Comparison of ENCODE assay signal across 8 cellular contexts in genomic region chr9:122464633-122465567, GRCh38. TPM values are rescaled to one million over a fixed set of nuclear protein-coding genes. Genes with fewer than 3 reads are reported as not detected.
DNase-seq lines count a peak whose midpoint lies in the region; ATAC-seq, FAIRE-seq and TF ChIP-seq lines count a peak whose summit lies in the region.

No MANE protein-coding gene starts in this region.

- peak; percentile 77 for TF ChIP-seq CTCF in D721Med (IDR thresholded peaks at IDR 0.05; ENCODE audit: insufficient read depth, missing control alignments)
- peak; percentile 97 for TF ChIP-seq CTCF in KMS-11 (conservative IDR thresholded peaks at IDR 0.05; ENCODE audit: low read depth, low read length)
- TF ChIP-seq CTCF in Panc1 (IDR thresholded peaks at IDR 0.05): peak; percentile 80
- peak; percentile 80 to 83 for TF ChIP-seq CTCF in fibroblast of lung (conservative IDR thresholded peaks at IDR 0.05 in 1 of 2, IDR thresholded peaks at IDR 0.05 in 1 of 2; ENCODE audit: low read depth in 1 of 2, low read length in 2 of 2)
- peak; percentile 74 for TF ChIP-seq CTCF in nephron progenitor cell (IDR thresholded peaks at IDR 0.05)

- H2AFZ ChIP-seq in KMS-11 (ENCODE audit: low read depth): peak overlapping the region; percentile 92
- H2AFZ ChIP-seq in fibroblast of lung (ENCODE audit: low read length): peak overlapping the region; percentile 61

- peaks cover 11% of the 10 kb centered on the region for H3K4me1 ChIP-seq in KMS-11 (ENCODE audit: low read depth, poor library complexity, severe bottlenecking)
- H3K4me1 ChIP-seq in Panc1 (ENCODE audit: control insufficient read depth, insufficient read depth, low read length): no peaks in the 10 kb centered on the region
- peaks cover 3% of the 10 kb centered on the region for H3K4me1 ChIP-seq in fibroblast of lung (ENCODE audit: control insufficient read depth, extremely low read depth, insufficient read depth, low read length)

- in situ Hi-C loops in Panc1 (cut with HindIII; ENCODE audit: low pct_unique_long_range_greater_than_20kb, low sequenced_read_pairs): no loop called here

- intact Hi-C loops in Panc1 (cut with micrococcal nuclease; ENCODE audit: unreplicated experiment): loop anchor here (1.0 kb wide), 1 partner anchor 345 kb away; no protein-coding TSS in a partner anchor

- H3K4me3 ChIP-seq in KMS-11 (IDR thresholded peaks at IDR 0.05; ENCODE audit: insufficient read depth, low read depth, low read length) (no peak overlapping the region), Panc1 (ENCODE audit: low read depth in 2 of 2, low read length in 2 of 2) (peak overlapping the region; percentile 40 to 65), fibroblast of lung (replicated peaks in 1 of 4; ENCODE audit: control extremely low read depth in 1 of 4, insufficient read depth in 1 of 4, low read depth in 3 of 4, low read length in 4 of 4) (peak overlapping the region; percentile 35 to 73 (median 46))

- no peaks in the 10 kb centered on the region for H3K27me3 ChIP-seq in KMS-11 (ENCODE audit: insufficient read depth, low read depth)
- no peaks in the 10 kb centered on the region; the same call in 1 of the 2 replicates for H3K27me3 ChIP-seq in Panc1 (ENCODE audit: control insufficient read depth, insufficient read depth, low read length)
- no peaks in the 10 kb centered on the region for H3K27me3 ChIP-seq in fibroblast of lung (ENCODE audit: control insufficient read depth, insufficient read depth, low read length)

- no peaks in the 10 kb centered on the region for H4K20me1 ChIP-seq in KMS-11 (ENCODE audit: insufficient read depth)
- H4K20me1 ChIP-seq in fibroblast of lung (ENCODE audit: control insufficient read depth, extremely low read depth, insufficient read depth, low read length): no peaks in the 10 kb centered on the region

- H3K4me1 Mint-ChIP-seq in activated T-cell treated with anti-CD3 and anti-CD28 coated beads, Interleukin-2, amount 50 U/mL, for 4 hours (ENCODE audit: low read depth): peaks cover 8% of the 10 kb centered on the region
- no peaks in the 10 kb centered on the region for H3K4me1 Mint-ChIP-seq in nephron progenitor cell

- ATAC-seq in GM21528 (IDR thresholded peaks at IDR 0.05; ENCODE audit: low FRiP score, unreplicated experiment) (peak; percentile 84), Panc1 (peak; percentile 90)
- peak; percentile 77 to 78 for ATAC-seq in activated T-cell treated with anti-CD3 and anti-CD28 coated beads, Interleukin-2, amount 50 U/mL, for 4 hours
- ATAC-seq in stimulated activated naive CD8-positive, alpha-beta T cell treated with anti-CD3 and anti-CD28 coated beads, Interleukin-15, Interleukin-2, amounts not matched to agents 100 U/mL and 50 U/mL, for 24 hours: peak; percentile 65

- peak overlapping the region; percentile 80 for H3K4me3 Mint-ChIP-seq in activated T-cell treated with anti-CD3 and anti-CD28 coated beads, Interleukin-2, amount 50 U/mL, for 4 hours
- no peak overlapping the region for H3K4me3 Mint-ChIP-seq in nephron progenitor cell

- DNase-seq in D721Med (ENCODE audit: insufficient read length, low spot score) (peak; percentile 38), Panc1 (ENCODE audit: low read depth, low spot score) (no peak), fibroblast of lung (ENCODE audit: low read depth in 2 of 2) (peak; percentile 81 to 92), nephron progenitor cell (peak; percentile 54)
- DNase-seq in activated T-cell treated with anti-CD3 and anti-CD28 coated beads, Interleukin-2, amount 50 U/mL, for 4 hours: peak; percentile 52
- peak; percentile 63 for DNase-seq in stimulated activated naive CD8-positive, alpha-beta T cell treated with anti-CD3 and anti-CD28 coated beads, Interleukin-15, Interleukin-2, amounts not matched to agents 100 U/mL and 50 U/mL, for 24 hours

- H3K36me3 Mint-ChIP-seq in activated T-cell treated with anti-CD3 and anti-CD28 coated beads, Interleukin-2, amount 50 U/mL, for 4 hours (ENCODE audit: insufficient read depth): no peaks in the 10 kb centered on the region
- no peaks in the 10 kb centered on the region for H3K36me3 Mint-ChIP-seq in nephron progenitor cell (ENCODE audit: low read depth)

- BruUV-seq in Panc1 (replicated peaks; lab: Mats Ljungman, UMichigan): no TSS peak

- H3K4me2 ChIP-seq in KMS-11 (peak overlapping the region; percentile 89), fibroblast of lung (ENCODE audit: extremely low read depth, insufficient read depth, low read length) (peak overlapping the region; percentile 55)

- POLR2A ChIA-PET in Panc1 (lab: Charles Lee): no interaction called here

- no peaks in the 10 kb centered on the region for H3K79me2 ChIP-seq in KMS-11 (ENCODE audit: insufficient read depth, low read depth)
- H3K79me2 ChIP-seq in fibroblast of lung (ENCODE audit: control insufficient read depth, insufficient read depth, low read length): no peaks in the 10 kb centered on the region

- H3K27ac ChIP-seq in KMS-11 (peak overlapping the region; percentile 70), Panc1 (ENCODE audit: low read length) (no peak overlapping the region; the same call in 1 of the 2 replicates), fibroblast of lung (ENCODE audit: insufficient read depth, low read length) (no peak overlapping the region)

- H3K36me3 ChIP-seq in KMS-11 (ENCODE audit: insufficient read depth) (no peaks in the 10 kb centered on the region), Panc1 (ENCODE audit: control insufficient read depth, insufficient read depth, low read length) (no peaks in the 10 kb centered on the region), fibroblast of lung (ENCODE audit: control insufficient read depth, insufficient read depth, low read length) (no peaks in the 10 kb centered on the region)

- no peak for FAIRE-seq in D721Med (lab: Jason Lieb, UNC)

- CTCF ChIA-PET in Panc1 (lab: Charles Lee): interaction anchor here (1.5 kb wide), 1 partner anchor 11 kb away, joined by 5 read pairs; no protein-coding TSS in a partner anchor

- no peak overlapping the region for H3K27ac Mint-ChIP-seq in nephron progenitor cell

- H3K27me3 Mint-ChIP-seq in activated T-cell treated with anti-CD3 and anti-CD28 coated beads, Interleukin-2, amount 50 U/mL, for 4 hours (ENCODE audit: low read depth): peaks cover 21% of the 10 kb centered on the region
- H3K27me3 Mint-ChIP-seq in nephron progenitor cell (ENCODE audit: low read depth, poor library complexity): peaks cover 50% of the 10 kb centered on the region

- no peaks in the 10 kb centered on the region for H3K9me3 ChIP-seq in Panc1 (ENCODE audit: control insufficient read depth, insufficient read depth, low read depth, low read length)
- no peaks in the 10 kb centered on the region for H3K9me3 ChIP-seq in fibroblast of lung (ENCODE audit: control insufficient read depth, insufficient read depth, low read depth, low read length)

- H3K9ac ChIP-seq in KMS-11: peak overlapping the region; percentile 59; the same call in 1 of the 2 replicates
- H3K9ac ChIP-seq in fibroblast of lung (ENCODE audit: insufficient read depth, low read length): no peak overlapping the region

- no peaks in the 10 kb centered on the region for H3K9me3 Mint-ChIP-seq in activated T-cell treated with anti-CD3 and anti-CD28 coated beads, Interleukin-2, amount 50 U/mL, for 4 hours
- peaks cover 19% of the 10 kb centered on the region for H3K9me3 Mint-ChIP-seq in nephron progenitor cell

RNA-seq across cellular contexts. Expression of gene OR1J1, which starts 12.8 kb away (rescaled TPM):
- total RNA-seq in Panc1 (2021; ENCODE audit: unreplicated experiment): not detected
- not detected for polyA plus RNA-seq in Panc1 (2012; ENCODE audit: insufficient read length)
- total RNA-seq in activated T-cell treated with anti-CD3 and anti-CD28 coated beads, Interleukin-2, amount 50 U/mL, for 4 hours: not detected
- total RNA-seq in fibroblast of lung: not detected in 2 replicates
- not detected in 2 replicates for polyA plus RNA-seq in fibroblast of lung
- polyA plus RNA-seq in fibroblast of lung (2012): not detected in 2 replicates
- not detected in 2 replicates for polyA minus RNA-seq in fibroblast of lung (ENCODE audit: low replicate concordance)

RNA-seq across cellular contexts. Expression of gene OR1J2, which starts 45.7 kb away (rescaled TPM):
- total RNA-seq in Panc1 (2021; ENCODE audit: unreplicated experiment) (not detected), fibroblast of lung (0.26 and 0.33 TPM in 2 replicates)
- not detected for polyA plus RNA-seq in Panc1 (2012; ENCODE audit: insufficient read length)
- total RNA-seq in activated T-cell treated with anti-CD3 and anti-CD28 coated beads, Interleukin-2, amount 50 U/mL, for 4 hours: not detected
- 0.19 and 0.23 TPM in 2 replicates for polyA plus RNA-seq in fibroblast of lung
- 0.13 TPM in 1 of 2 replicates, not detected in the other for polyA plus RNA-seq in fibroblast of lung (2012)
- polyA minus RNA-seq in fibroblast of lung (ENCODE audit: low replicate concordance): 3.4 TPM in 1 of 2 replicates, not detected in the other

RNA-seq across cellular contexts. Expression of gene OR1J4, which starts 54.0 kb away (rescaled TPM):
- not detected for total RNA-seq in Panc1 (2021; ENCODE audit: unreplicated experiment)
- polyA plus RNA-seq in Panc1 (2012; ENCODE audit: insufficient read length): not detected
- total RNA-seq in activated T-cell treated with anti-CD3 and anti-CD28 coated beads, Interleukin-2, amount 50 U/mL, for 4 hours: not detected
- total RNA-seq in fibroblast of lung: not detected in 2 replicates
- 0.34 and 0.49 TPM in 2 replicates for polyA plus RNA-seq in fibroblast of lung
- polyA plus RNA-seq in fibroblast of lung (2012): not detected in 2 replicates
- not detected in 2 replicates for polyA minus RNA-seq in fibroblast of lung (ENCODE audit: low replicate concordance)
